In the genomic region with DNA sequence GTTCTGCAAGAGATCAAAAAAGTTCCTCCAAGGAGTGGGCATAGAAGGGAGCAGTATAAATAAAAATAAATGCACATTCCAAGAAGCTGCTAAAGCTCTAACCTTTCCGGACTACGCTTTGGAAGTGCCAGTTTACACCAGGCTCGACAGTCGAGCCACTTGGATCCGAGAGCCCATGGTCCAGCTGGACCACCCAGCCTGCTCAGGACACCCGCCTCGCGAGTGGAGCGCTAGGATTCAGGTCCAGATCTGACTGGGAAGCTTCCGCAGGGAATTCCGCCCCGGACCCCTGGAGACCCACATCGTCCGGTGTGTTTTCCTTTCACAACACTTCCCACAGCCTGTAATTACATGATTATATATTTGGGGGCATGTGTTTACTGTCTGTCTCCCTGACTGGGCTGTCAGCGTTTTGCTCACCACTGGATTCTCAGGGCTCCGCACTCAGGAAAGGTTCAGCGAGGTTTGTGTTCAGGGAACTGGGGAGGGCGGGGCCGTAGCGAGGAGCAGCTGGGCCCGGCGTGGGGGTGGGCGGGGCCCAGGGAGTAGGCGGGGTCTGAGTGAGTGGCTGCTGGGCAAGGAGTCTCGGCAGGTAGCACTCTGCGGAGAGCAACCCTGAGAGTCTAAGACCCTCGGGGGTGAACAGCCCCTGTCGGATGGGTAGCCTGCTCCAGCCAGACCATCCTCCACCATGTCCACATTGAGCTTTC, we compare ENCODE assay signal across 1 cellular context.
A peak's percentile ranks its signal among the peaks of the same experiment; 100 is the strongest.
TF ChIP-seq lines count a peak whose summit lies in the region.

No MANE protein-coding gene starts in this region.

TF ChIP-seq in HEK293, 187 proteins besides CTCF, POLR2A, EP300 and RAD21 (continued from another document):
- TF ChIP-seq, protein P1, sequence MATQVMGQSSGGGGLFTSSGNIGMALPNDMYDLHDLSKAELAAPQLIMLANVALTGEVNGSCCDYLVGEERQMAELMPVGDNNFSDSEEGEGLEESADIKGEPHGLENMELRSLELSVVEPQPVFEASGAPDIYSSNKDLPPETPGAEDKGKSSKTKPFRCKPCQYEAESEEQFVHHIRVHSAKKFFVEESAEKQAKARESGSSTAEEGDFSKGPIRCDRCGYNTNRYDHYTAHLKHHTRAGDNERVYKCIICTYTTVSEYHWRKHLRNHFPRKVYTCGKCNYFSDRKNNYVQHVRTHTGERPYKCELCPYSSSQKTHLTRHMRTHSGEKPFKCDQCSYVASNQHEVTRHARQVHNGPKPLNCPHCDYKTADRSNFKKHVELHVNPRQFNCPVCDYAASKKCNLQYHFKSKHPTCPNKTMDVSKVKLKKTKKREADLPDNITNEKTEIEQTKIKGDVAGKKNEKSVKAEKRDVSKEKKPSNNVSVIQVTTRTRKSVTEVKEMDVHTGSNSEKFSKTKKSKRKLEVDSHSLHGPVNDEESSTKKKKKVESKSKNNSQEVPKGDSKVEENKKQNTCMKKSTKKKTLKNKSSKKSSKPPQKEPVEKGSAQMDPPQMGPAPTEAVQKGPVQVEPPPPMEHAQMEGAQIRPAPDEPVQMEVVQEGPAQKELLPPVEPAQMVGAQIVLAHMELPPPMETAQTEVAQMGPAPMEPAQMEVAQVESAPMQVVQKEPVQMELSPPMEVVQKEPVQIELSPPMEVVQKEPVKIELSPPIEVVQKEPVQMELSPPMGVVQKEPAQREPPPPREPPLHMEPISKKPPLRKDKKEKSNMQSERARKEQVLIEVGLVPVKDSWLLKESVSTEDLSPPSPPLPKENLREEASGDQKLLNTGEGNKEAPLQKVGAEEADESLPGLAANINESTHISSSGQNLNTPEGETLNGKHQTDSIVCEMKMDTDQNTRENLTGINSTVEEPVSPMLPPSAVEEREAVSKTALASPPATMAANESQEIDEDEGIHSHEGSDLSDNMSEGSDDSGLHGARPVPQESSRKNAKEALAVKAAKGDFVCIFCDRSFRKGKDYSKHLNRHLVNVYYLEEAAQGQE (tag by site-specific recombination; IDR thresholded peaks at IDR 0.05), result no peak
- TF ChIP-seq SP3 (tag by site-specific recombination; IDR thresholded peaks at IDR 0.05) (peak; percentile 49; the same call in 1 of the 2 replicates), ZNF394 (tag by site-specific recombination; IDR thresholded peaks at IDR 0.05; ENCODE audit: borderline replicate concordance) (no peak), ZNF214 (tag by site-specific recombination; IDR thresholded peaks at IDR 0.05; ENCODE audit: borderline replicate concordance) (no peak), ZNF747 (tag by site-specific recombination; IDR thresholded peaks at IDR 0.05) (no peak), ZNF133 (tag by site-specific recombination; IDR thresholded peaks at IDR 0.05) (no peak), KLF9 (tag by site-specific recombination; IDR thresholded peaks at IDR 0.05; ENCODE audit: low read depth) (peak; percentile 89), ZFP37 (tag by site-specific recombination; IDR thresholded peaks at IDR 0.05) (no peak), ZNF221 (tag by site-specific recombination; IDR thresholded peaks at IDR 0.05; ENCODE audit: borderline replicate concordance) (no peak)
- TF ChIP-seq, protein P2, sequence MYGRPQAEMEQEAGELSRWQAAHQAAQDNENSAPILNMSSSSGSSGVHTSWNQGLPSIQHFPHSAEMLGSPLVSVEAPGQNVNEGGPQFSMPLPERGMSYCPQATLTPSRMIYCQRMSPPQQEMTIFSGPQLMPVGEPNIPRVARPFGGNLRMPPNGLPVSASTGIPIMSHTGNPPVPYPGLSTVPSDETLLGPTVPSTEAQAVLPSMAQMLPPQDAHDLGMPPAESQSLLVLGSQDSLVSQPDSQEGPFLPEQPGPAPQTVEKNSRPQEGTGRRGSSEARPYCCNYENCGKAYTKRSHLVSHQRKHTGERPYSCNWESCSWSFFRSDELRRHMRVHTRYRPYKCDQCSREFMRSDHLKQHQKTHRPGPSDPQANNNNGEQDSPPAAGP (tag by site-specific recombination; IDR thresholded peaks at IDR 0.05), result no peak
- TF ChIP-seq, protein P3, sequence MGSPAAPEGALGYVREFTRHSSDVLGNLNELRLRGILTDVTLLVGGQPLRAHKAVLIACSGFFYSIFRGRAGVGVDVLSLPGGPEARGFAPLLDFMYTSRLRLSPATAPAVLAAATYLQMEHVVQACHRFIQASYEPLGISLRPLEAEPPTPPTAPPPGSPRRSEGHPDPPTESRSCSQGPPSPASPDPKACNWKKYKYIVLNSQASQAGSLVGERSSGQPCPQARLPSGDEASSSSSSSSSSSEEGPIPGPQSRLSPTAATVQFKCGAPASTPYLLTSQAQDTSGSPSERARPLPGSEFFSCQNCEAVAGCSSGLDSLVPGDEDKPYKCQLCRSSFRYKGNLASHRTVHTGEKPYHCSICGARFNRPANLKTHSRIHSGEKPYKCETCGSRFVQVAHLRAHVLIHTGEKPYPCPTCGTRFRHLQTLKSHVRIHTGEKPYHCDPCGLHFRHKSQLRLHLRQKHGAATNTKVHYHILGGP (tag by site-specific recombination; IDR thresholded peaks at IDR 0.05), result no peak
- TF ChIP-seq, protein P4, sequence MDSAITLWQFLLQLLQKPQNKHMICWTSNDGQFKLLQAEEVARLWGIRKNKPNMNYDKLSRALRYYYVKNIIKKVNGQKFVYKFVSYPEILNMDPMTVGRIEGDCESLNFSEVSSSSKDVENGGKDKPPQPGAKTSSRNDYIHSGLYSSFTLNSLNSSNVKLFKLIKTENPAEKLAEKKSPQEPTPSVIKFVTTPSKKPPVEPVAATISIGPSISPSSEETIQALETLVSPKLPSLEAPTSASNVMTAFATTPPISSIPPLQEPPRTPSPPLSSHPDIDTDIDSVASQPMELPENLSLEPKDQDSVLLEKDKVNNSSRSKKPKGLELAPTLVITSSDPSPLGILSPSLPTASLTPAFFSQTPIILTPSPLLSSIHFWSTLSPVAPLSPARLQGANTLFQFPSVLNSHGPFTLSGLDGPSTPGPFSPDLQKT (IDR thresholded peaks at IDR 0.05; ENCODE audit: borderline replicate concordance, low read depth, low read length), result no peak
- TF ChIP-seq, protein P5, sequence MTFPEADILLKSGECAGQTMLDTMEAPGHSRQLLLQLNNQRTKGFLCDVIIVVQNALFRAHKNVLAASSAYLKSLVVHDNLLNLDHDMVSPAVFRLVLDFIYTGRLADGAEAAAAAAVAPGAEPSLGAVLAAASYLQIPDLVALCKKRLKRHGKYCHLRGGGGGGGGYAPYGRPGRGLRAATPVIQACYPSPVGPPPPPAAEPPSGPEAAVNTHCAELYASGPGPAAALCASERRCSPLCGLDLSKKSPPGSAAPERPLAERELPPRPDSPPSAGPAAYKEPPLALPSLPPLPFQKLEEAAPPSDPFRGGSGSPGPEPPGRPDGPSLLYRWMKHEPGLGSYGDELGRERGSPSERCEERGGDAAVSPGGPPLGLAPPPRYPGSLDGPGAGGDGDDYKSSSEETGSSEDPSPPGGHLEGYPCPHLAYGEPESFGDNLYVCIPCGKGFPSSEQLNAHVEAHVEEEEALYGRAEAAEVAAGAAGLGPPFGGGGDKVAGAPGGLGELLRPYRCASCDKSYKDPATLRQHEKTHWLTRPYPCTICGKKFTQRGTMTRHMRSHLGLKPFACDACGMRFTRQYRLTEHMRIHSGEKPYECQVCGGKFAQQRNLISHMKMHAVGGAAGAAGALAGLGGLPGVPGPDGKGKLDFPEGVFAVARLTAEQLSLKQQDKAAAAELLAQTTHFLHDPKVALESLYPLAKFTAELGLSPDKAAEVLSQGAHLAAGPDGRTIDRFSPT (tag by site-specific recombination; IDR thresholded peaks at IDR 0.05), result no peak
